In the genomic region with DNA sequence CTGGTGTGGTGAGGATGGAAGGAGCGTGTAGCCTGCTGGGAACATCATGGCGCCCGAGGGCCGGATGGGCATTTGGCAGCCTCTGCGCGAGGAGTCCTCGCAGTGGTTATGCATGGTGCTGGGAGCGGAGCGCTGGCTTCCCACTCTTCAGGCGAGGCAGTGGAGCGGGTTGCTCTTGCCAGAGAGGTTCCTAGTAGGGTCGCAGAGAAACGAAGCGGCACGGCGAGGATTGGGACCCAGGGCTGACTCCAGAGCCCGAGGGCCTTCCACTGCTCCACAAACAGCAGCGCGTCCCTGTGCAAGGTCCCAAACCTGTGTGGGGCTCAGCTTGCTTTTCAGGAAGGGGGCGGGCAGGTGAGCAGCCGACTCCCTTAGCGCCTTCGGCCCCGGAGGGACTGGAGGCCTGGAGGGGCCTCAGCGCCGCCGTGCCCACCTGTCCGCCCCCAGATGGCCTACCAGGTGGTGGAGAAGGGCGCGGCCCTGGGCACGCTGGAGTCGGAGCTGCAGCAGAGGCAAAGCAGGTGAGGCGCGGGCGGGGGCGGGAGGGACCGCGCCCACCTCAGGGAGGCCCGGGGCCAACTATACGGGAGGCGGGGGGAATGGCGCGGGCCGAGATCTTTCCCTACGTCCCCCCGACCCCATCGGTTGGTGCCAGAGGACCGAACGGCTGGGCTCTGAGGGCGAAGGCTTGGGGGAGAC, we compare ENCODE assay signal across 9 cellular contexts. TPM values are rescaled to one million over a fixed set of nuclear protein-coding genes. Genes with fewer than 3 reads are reported as not detected.
A peak's percentile ranks its signal among the peaks of the same experiment; 100 is the strongest.
DNase-seq lines count a peak whose midpoint lies in the region; ATAC-seq and TF ChIP-seq lines count a peak whose summit lies in the region.
"Had no signal": no experiment of that assay in that cellular context is flagged by ENCODE, and none has a peak within 500 bp of the region (broad histone marks: within the 10 kb centered on the region; RNA-seq: fewer than 3 reads in every experiment).

No MANE protein-coding gene starts in this region.

- no peak for TF ChIP-seq CTCF in activated CD8-positive, alpha-beta T cell treated with anti-CD3 and anti-CD28 coated beads for 36 hours (IDR thresholded peaks at IDR 0.05)

- H3K4me3 Mint-ChIP-seq in activated CD8-positive, alpha-beta T cell treated with anti-CD3 and anti-CD28 coated beads for 36 hours = peak overlapping the region; percentile 26
- peak overlapping the region; percentile 47 to 59 for H3K4me3 Mint-ChIP-seq in stimulated activated naive B cell treated with anti-CD40 and anti-IgM and Interleukin-4, amounts not matched to agents 10 μg/mL and 1 μg/mL and 100 μg/mL, for 72 hours

- 36% methylated on average over 50 of the region's 50 CpGs for WGBS in HUES64

- intact Hi-C loops in activated CD8-positive, alpha-beta T cell treated with anti-CD3 and anti-CD28 coated beads for 36 hours (cut with micrococcal nuclease) = no loop called here

- POLR2A ChIA-PET in activated CD8-positive, alpha-beta T cell treated with anti-CD3 and anti-CD28 coated beads for 36 hours (lab: Charles Lee) = interaction anchor here (1.0 kb wide), 1 partner anchor 8 kb away, joined by 6 read pairs; no protein-coding TSS in a partner anchor

- H3K9ac ChIP-seq in HUES64 (ENCODE audit: low read depth, low read length) = peak overlapping the region; percentile 64

- peaks cover 36% of the 10 kb centered on the region for H3K36me3 Mint-ChIP-seq in activated CD8-positive, alpha-beta T cell treated with anti-CD3 and anti-CD28 coated beads for 36 hours (ENCODE audit: low read depth)
- H3K36me3 Mint-ChIP-seq in stimulated activated naive B cell treated with anti-CD40 and anti-IgM and Interleukin-4, amounts not matched to agents 10 μg/mL and 1 μg/mL and 100 μg/mL, for 72 hours = peaks cover 47 to 76% of the 10 kb centered on the region in 2 donors

- no peak for DNase-seq in activated CD8-positive, alpha-beta T cell treated with anti-CD3 and anti-CD28 coated beads for 36 hours
- DNase-seq in iPS-NIHi11 (ENCODE audit: low spot score) (peak; percentile 21), T-helper 9 cell (no peak)
- no peak for DNase-seq in stimulated activated naive B cell treated with anti-CD40 and anti-IgM and Interleukin-4, amounts not matched to agents 10 μg/mL and 1 μg/mL and 100 μg/mL, for 72 hours
- no peak for DNase-seq in activated CD8-positive, alpha-beta memory T cell treated with anti-CD3 and anti-CD28 coated beads, Interleukin-2, amount 50 U/mL, for 48 hours

- H3K27ac Mint-ChIP-seq in activated CD8-positive, alpha-beta T cell treated with anti-CD3 and anti-CD28 coated beads for 36 hours = no peak overlapping the region
- H3K27ac Mint-ChIP-seq in stimulated activated naive B cell treated with anti-CD40 and anti-IgM and Interleukin-4, amounts not matched to agents 10 μg/mL and 1 μg/mL and 100 μg/mL, for 72 hours = peak overlapping the region; percentile 76

- peaks cover 7% of the 10 kb centered on the region; the same call in 1 of the 2 replicates for H3K36me3 ChIP-seq in HUES64 (ENCODE audit: insufficient read depth, low read length)
- H3K36me3 ChIP-seq: SJSA1 had no signal

- no peaks in the 10 kb centered on the region for H3K9me3 Mint-ChIP-seq in activated CD8-positive, alpha-beta T cell treated with anti-CD3 and anti-CD28 coated beads for 36 hours
- H3K9me3 Mint-ChIP-seq in stimulated activated naive B cell treated with anti-CD40 and anti-IgM and Interleukin-4, amounts not matched to agents 10 μg/mL and 1 μg/mL and 100 μg/mL, for 72 hours = no peaks in the 10 kb centered on the region

- H3K4me1 Mint-ChIP-seq in activated CD8-positive, alpha-beta T cell treated with anti-CD3 and anti-CD28 coated beads for 36 hours (ENCODE audit: low read depth) = peaks cover 19% of the 10 kb centered on the region
- peaks cover 43 to 64% of the 10 kb centered on the region in 2 donors for H3K4me1 Mint-ChIP-seq in stimulated activated naive B cell treated with anti-CD40 and anti-IgM and Interleukin-4, amounts not matched to agents 10 μg/mL and 1 μg/mL and 100 μg/mL, for 72 hours

- no peak overlapping the region for H3K27ac ChIP-seq in HUES64 (ENCODE audit: low read depth, low read length)
- H3K27ac ChIP-seq: SJSA1 had no signal

- no peaks in the 10 kb centered on the region for H3K4me1 ChIP-seq in HUES64 (ENCODE audit: insufficient read depth, low read length)

- CTCF ChIA-PET in activated CD8-positive, alpha-beta T cell treated with anti-CD3 and anti-CD28 coated beads for 36 hours (lab: Charles Lee) = no interaction called here

- no peaks in the 10 kb centered on the region for H3K9me3 ChIP-seq in HUES64 (ENCODE audit: insufficient read depth, low read depth, low read length)
- H3K9me3 ChIP-seq: SJSA1 had no signal

- H3K27me3 ChIP-seq in HUES64 (ENCODE audit: insufficient read depth, low read length) = peaks cover 14% of the 10 kb centered on the region
- H3K27me3 ChIP-seq: SJSA1 had no signal

- peak overlapping the region; percentile 67 for H3K4me3 ChIP-seq in HUES64 (ENCODE audit: low read length)
- H3K4me3 ChIP-seq: SJSA1 had no signal

- ATAC-seq in activated CD8-positive, alpha-beta T cell treated with anti-CD3 and anti-CD28 coated beads for 36 hours = no peak
- no peak for ATAC-seq in stimulated activated naive B cell treated with anti-CD40 and anti-IgM and Interleukin-4, amounts not matched to agents 10 μg/mL and 1 μg/mL and 100 μg/mL, for 72 hours (replicated peaks)
- ATAC-seq in HG02870 (IDR thresholded peaks at IDR 0.05; ENCODE audit: unreplicated experiment) (no peak), HG03432 (IDR thresholded peaks at IDR 0.05; ENCODE audit: unreplicated experiment) (no peak)

- no peaks in the 10 kb centered on the region for H3K27me3 Mint-ChIP-seq in activated CD8-positive, alpha-beta T cell treated with anti-CD3 and anti-CD28 coated beads for 36 hours
- no peaks in the 10 kb centered on the region for H3K27me3 Mint-ChIP-seq in stimulated activated naive B cell treated with anti-CD40 and anti-IgM and Interleukin-4, amounts not matched to agents 10 μg/mL and 1 μg/mL and 100 μg/mL, for 72 hours

RNA-seq across cellular contexts. Expression of gene ATG16L2, which starts 7.2 kb away (rescaled TPM):
- 8.3 TPM for polyA plus RNA-seq in HUES64 (2013, experiment 1 of 2)
- 9.8 TPM for polyA plus RNA-seq in HUES64 (2013, experiment 2 of 2)
- 10 to 100 TPM; 70.8 to 71.4 TPM for total RNA-seq in activated CD8-positive, alpha-beta T cell treated with anti-CD3 and anti-CD28 coated beads for 36 hours

RNA-seq across cellular contexts. Expression of gene STARD10, which starts 27.5 kb away (rescaled TPM):
- 12.6 TPM for polyA plus RNA-seq in HUES64 (2013, experiment 1 of 2)
- 23.7 TPM for polyA plus RNA-seq in HUES64 (2013, experiment 2 of 2)
- total RNA-seq in activated CD8-positive, alpha-beta T cell treated with anti-CD3 and anti-CD28 coated beads for 36 hours = 1 to 10 TPM; 8.1 to 8.6 TPM
